1 cellular context compared by ENCODE assay signal in the genomic region with DNA sequence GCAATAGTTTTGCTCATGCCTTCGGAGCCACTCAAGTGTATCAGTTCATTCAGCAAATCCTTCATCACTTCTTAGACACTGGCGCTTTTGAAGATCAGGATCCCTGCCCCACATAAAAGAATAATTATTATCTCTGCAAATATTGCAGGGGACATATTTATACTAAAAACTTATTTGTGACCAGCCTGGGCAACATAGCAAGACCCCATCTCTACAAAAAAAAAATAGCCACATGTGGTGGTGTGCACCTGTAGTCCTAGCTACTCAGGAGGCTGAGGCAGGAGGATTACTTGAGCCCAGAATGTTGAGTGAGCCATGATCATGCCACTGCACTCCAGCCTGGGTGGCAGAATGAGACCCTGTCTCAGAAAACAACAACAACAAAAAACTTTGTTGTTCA.
TF ChIP-seq lines count a peak whose summit lies in the region.

No MANE protein-coding gene starts in this region.

TF ChIP-seq in HepG2, 621 proteins besides CTCF, POLR2A, EP300 and RAD21:
- TF ChIP-seq ZNF121 (CRISPR knock-in tag; IDR thresholded peaks at IDR 0.05), result peak; percentile 81
- no peak for TF ChIP-seq TARDBP (CRISPR knock-in tag; IDR thresholded peaks at IDR 0.05)
